ENCODE assay signal across 10 cellular contexts in the genomic region with DNA sequence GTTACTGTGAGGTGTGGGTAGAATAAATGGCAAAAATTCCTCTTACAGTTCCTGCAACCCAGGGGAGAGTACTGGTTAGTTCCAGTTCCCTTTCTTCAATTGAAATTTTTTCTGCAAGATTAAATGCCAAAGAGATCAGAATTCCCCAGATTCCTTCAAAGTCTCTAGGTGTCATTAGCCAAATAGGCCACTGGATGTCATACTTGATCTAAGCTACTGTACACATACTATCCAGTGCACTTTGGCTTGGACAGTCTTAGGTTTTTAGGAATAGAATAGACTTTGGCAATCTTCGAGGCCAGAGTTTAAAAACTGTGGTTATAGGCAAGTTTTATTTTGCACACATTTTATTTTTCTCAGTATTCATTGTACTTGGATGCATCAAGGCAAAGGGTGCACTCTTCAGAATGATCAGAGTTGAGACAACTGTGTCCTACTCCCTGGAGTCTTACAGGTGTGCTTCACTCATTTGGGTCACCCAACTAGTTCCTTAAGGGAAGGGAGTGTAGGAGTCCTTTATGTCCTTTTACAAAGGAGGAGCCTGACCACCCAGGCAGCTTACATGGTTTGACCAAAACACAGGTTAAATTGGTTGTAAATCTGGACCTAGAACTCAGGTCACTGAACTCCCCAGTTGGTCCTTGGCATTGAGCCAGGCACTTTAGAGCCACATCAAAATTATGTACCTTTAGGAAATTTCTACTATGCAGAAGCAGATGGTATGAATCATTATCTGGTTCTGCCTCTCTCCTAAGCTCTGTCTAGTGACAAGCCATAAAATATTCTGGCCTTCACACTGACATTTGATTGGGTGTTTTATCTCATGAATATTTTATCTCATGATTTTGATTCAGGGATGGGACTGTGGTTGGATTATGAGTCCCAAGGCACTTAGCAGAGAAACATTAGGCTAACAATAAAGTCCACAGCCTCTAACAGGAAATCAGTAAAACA. TPM values are rescaled to one million over a fixed set of nuclear protein-coding genes. Genes with fewer than 3 reads are reported as not detected.
DNase-seq lines count a peak whose midpoint lies in the region; ATAC-seq and TF ChIP-seq lines count a peak whose summit lies in the region.
"Had no signal": no experiment of that assay in that cellular context is flagged by ENCODE, and none has a peak within 500 bp of the region (broad histone marks: within the 10 kb centered on the region; RNA-seq: fewer than 3 reads in every experiment).

No MANE protein-coding gene starts in this region.

- no peak overlapping the region for H3K4me3 Mint-ChIP-seq in stimulated activated memory B cell treated with anti-CD40 and anti-IgM and Interleukin-4, amounts not matched to agents 10 μg/mL and 1 μg/mL and 100 μg/mL, for 72 hours
- no peak overlapping the region for H3K4me3 Mint-ChIP-seq in CD4-positive, alpha-beta memory T cell
- H3K4me3 Mint-ChIP-seq: memory B cell had no signal

- H3K9me3 ChIP-seq in sigmoid colon, result no peaks in the 10 kb centered on the region
- H3K9me3 ChIP-seq in CD4-positive, alpha-beta memory T cell (ENCODE audit: control insufficient read depth in 1 of 2, low read length in 2 of 2), result no peaks in the 10 kb centered on the region

- no peaks in the 10 kb centered on the region for H3K36me3 ChIP-seq in sigmoid colon
- no peaks in the 10 kb centered on the region for H3K36me3 ChIP-seq in CD4-positive, alpha-beta memory T cell (ENCODE audit: insufficient read depth, low read length)
- H3K36me3 ChIP-seq: BLaER1 treated with 17β-estradiol and CSF1 and Interleukin-3, amounts not matched to agents 10 nM and 100 nM had no signal

- no peak overlapping the region for H3K27ac ChIP-seq in sigmoid colon
- H3K27ac ChIP-seq in CD4-positive, alpha-beta memory T cell (ENCODE audit: low read depth, low read length), result no peak overlapping the region
- H3K27ac ChIP-seq: BLaER1 treated with 17β-estradiol and CSF1 and Interleukin-3, amounts not matched to agents 10 nM and 100 nM had no signal

- H3K9me3 Mint-ChIP-seq in stimulated activated memory B cell treated with anti-CD40 and anti-IgM and Interleukin-4, amounts not matched to agents 10 μg/mL and 1 μg/mL and 100 μg/mL, for 72 hours, result peaks cover 5% of the 10 kb centered on the region
- H3K9me3 Mint-ChIP-seq in CD4-positive, alpha-beta memory T cell, result peaks cover 0 to 14% (median 10%) of the 10 kb centered on the region in 8 donors

- DNase-seq in NCI-H1694 treated with DMSO at 0.1 percent for 48 hours (lab: John Stamatoyannopoulos, UW) (peak; percentile 2), NCI-H1694 (lab: John Stamatoyannopoulos, UW) (no peak), NCI-H524 (lab: John Stamatoyannopoulos, UW) (peak; percentile 12 to 65), fibroblast of pulmonary artery (ENCODE audit: low read depth) (peak; percentile 74), sigmoid colon (no peak)
- DNase-seq in CD4-positive, alpha-beta memory T cell, result no peak

- TF ChIP-seq EP300 in sigmoid colon (IDR thresholded peaks at IDR 0.05), result no peak

- CTCF ChIA-PET in CD4-positive, alpha-beta memory T cell (lab: Charles Lee; ENCODE audit: partially characterized antibody), result no interaction called here

- peaks cover 7% of the 10 kb centered on the region for H3K36me3 Mint-ChIP-seq in stimulated activated memory B cell treated with anti-CD40 and anti-IgM and Interleukin-4, amounts not matched to agents 10 μg/mL and 1 μg/mL and 100 μg/mL, for 72 hours
- H3K36me3 Mint-ChIP-seq in CD4-positive, alpha-beta memory T cell, result peaks cover 0 to 3% of the 10 kb centered on the region in 2 donors

- 9 to 50% methylated on average over 1 of the region's 1 CpG for WGBS in sigmoid colon, 2 donors

- POLR2A ChIA-PET in CD4-positive, alpha-beta memory T cell (lab: Charles Lee; ENCODE audit: partially characterized antibody), result no interaction called here

- H3K27ac Mint-ChIP-seq in stimulated activated memory B cell treated with anti-CD40 and anti-IgM and Interleukin-4, amounts not matched to agents 10 μg/mL and 1 μg/mL and 100 μg/mL, for 72 hours, result no peak overlapping the region
- H3K27ac Mint-ChIP-seq in CD4-positive, alpha-beta memory T cell, result no peak overlapping the region
- H3K27ac Mint-ChIP-seq: memory B cell had no signal

- TF ChIP-seq CTCF in fibroblast of pulmonary artery (IDR thresholded peaks at IDR 0.05; ENCODE audit: low read length, missing control alignments), result peak; percentile 65
- no peak for TF ChIP-seq CTCF in sigmoid colon (IDR thresholded peaks at IDR 0.05)

- no peaks in the 10 kb centered on the region for H3K4me1 Mint-ChIP-seq in stimulated activated memory B cell treated with anti-CD40 and anti-IgM and Interleukin-4, amounts not matched to agents 10 μg/mL and 1 μg/mL and 100 μg/mL, for 72 hours
- peaks cover 5 to 18% (median 7%) of the 10 kb centered on the region in 4 donors for H3K4me1 Mint-ChIP-seq in CD4-positive, alpha-beta memory T cell
- H3K4me1 Mint-ChIP-seq: memory B cell had no signal

- no peak overlapping the region for H3K4me3 ChIP-seq in fibroblast of pulmonary artery (replicated peaks; ENCODE audit: low read depth, low read length)
- no peak overlapping the region for H3K4me3 ChIP-seq in sigmoid colon
- H3K4me3 ChIP-seq in CD4-positive, alpha-beta memory T cell (ENCODE audit: low read length in 2 of 2), result no peak overlapping the region
- H3K4me3 ChIP-seq: BLaER1 treated with 17β-estradiol and CSF1 and Interleukin-3, amounts not matched to agents 10 nM and 100 nM had no signal

- H3K4me1 ChIP-seq in sigmoid colon, result no peaks in the 10 kb centered on the region
- no peaks in the 10 kb centered on the region for H3K4me1 ChIP-seq in CD4-positive, alpha-beta memory T cell (ENCODE audit: insufficient read depth, low read length)
- H3K4me1 ChIP-seq: BLaER1 treated with 17β-estradiol and CSF1 and Interleukin-3, amounts not matched to agents 10 nM and 100 nM had no signal

- peaks cover 44% of the 10 kb centered on the region for H3K27me3 Mint-ChIP-seq in stimulated activated memory B cell treated with anti-CD40 and anti-IgM and Interleukin-4, amounts not matched to agents 10 μg/mL and 1 μg/mL and 100 μg/mL, for 72 hours
- H3K27me3 Mint-ChIP-seq in CD4-positive, alpha-beta memory T cell, result peaks cover 3 to 8% of the 10 kb centered on the region in 2 donors

- H3K27me3 ChIP-seq in sigmoid colon, result no peaks in the 10 kb centered on the region
- H3K27me3 ChIP-seq in CD4-positive, alpha-beta memory T cell (ENCODE audit: insufficient read depth, low read length), result no peaks in the 10 kb centered on the region
- H3K27me3 ChIP-seq: BLaER1 treated with 17β-estradiol and CSF1 and Interleukin-3, amounts not matched to agents 10 nM and 100 nM had no signal

- ATAC-seq in stimulated activated memory B cell treated with anti-CD40 and anti-IgM and Interleukin-4, amounts not matched to agents 10 μg/mL and 1 μg/mL and 100 μg/mL, for 72 hours, result peak; percentile 51
- ATAC-seq in HG02763 (IDR thresholded peaks at IDR 0.05; ENCODE audit: unreplicated experiment), result no peak

- intact Hi-C loops in sigmoid colon (cut with DNase I), result no loop called here
- intact Hi-C loops in CD4-positive, alpha-beta memory T cell (cut with micrococcal nuclease), result no loop called here

- no peak for TF ChIP-seq POLR2A in sigmoid colon (IDR thresholded peaks at IDR 0.05)

RNA-seq across cellular contexts. Expression of a gene that starts 49.5 kb away (rescaled TPM):
- 1 to 10 TPM; 1.6 to 2.6 (median 2.0) TPM for total RNA-seq in sigmoid colon
- polyA plus RNA-seq in sigmoid colon, result 1 to 10 TPM; 3.0 to 3.2 (median 3.0) TPM
- 1 to 10 TPM; 2.8 to 2.9 TPM for total RNA-seq in CD4-positive, alpha-beta memory T cell
- polyA plus RNA-seq in CD4-positive, alpha-beta memory T cell, result 1 to 10 TPM; 1.9 to 3.1 TPM

Comparison
In these comparisons a context has a peak if more than half of its experiments do, and no peak if none do; other contexts are left out.
1. DNase-seq: peak in NCI-H1694 treated with DMSO at 0.1 percent for 48 hours (single experiment), NCI-H524 (2 of 2) and fibroblast of pulmonary artery (single experiment); none in NCI-H1694 (single experiment), sigmoid colon (single experiment) and CD4-positive, alpha-beta memory T cell (0 of 5).